ENCODE assay signal across 2 cellular contexts in the genomic region with DNA sequence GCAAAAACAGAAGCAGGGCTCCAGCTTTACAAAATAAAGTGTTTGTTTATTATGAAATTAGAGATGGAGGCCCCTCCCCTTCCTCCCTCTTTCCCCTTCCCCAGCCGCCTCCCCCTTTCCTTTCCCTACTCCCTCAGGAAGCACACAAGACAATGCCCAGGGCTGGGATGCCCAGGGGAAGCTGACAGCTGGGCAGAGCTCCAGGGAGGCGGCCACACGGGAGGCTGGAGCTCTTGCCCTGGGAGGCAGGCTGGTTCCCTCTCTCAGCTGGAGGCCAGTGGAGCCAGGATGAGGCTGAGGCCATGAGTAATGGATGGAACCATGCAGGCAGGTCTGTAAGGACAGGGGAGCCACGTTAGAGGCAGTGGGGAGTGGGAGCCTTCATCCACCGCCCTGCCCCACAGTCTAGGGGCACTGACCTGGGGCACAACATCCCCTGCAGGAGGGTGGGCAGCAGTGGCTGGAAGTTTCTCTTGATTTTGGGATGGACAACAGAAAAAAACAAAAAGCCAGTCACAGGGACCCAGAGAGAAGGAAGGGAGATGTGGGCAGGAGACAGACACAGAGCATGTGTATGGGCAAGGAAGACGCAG.
TF ChIP-seq lines count a peak whose summit lies in the region.

No MANE protein-coding gene starts in this region.

TF ChIP-seq in GM23338, 12 proteins besides CTCF, POLR2A, EP300 and RAD21:
- TF ChIP-seq CREB1 (CRISPR knock-in tag; IDR thresholded peaks at IDR 0.05; ENCODE audit: low read depth) (no peak), POLR2AphosphoS5 (IDR thresholded peaks at IDR 0.05; ENCODE audit: low read depth) (no peak), JUNB (IDR thresholded peaks at IDR 0.05; ENCODE audit: unreplicated experiment) (no peak), ZNF114 (CRISPR knock-in tag; IDR thresholded peaks at IDR 0.05) (no peak), STAT1 (IDR thresholded peaks at IDR 0.05; ENCODE audit: unreplicated experiment) (no peak), NANOG (IDR thresholded peaks at IDR 0.05; ENCODE audit: borderline replicate concordance) (no peak)
- TF ChIP-seq, protein P1, sequence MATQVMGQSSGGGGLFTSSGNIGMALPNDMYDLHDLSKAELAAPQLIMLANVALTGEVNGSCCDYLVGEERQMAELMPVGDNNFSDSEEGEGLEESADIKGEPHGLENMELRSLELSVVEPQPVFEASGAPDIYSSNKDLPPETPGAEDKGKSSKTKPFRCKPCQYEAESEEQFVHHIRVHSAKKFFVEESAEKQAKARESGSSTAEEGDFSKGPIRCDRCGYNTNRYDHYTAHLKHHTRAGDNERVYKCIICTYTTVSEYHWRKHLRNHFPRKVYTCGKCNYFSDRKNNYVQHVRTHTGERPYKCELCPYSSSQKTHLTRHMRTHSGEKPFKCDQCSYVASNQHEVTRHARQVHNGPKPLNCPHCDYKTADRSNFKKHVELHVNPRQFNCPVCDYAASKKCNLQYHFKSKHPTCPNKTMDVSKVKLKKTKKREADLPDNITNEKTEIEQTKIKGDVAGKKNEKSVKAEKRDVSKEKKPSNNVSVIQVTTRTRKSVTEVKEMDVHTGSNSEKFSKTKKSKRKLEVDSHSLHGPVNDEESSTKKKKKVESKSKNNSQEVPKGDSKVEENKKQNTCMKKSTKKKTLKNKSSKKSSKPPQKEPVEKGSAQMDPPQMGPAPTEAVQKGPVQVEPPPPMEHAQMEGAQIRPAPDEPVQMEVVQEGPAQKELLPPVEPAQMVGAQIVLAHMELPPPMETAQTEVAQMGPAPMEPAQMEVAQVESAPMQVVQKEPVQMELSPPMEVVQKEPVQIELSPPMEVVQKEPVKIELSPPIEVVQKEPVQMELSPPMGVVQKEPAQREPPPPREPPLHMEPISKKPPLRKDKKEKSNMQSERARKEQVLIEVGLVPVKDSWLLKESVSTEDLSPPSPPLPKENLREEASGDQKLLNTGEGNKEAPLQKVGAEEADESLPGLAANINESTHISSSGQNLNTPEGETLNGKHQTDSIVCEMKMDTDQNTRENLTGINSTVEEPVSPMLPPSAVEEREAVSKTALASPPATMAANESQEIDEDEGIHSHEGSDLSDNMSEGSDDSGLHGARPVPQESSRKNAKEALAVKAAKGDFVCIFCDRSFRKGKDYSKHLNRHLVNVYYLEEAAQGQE (IDR thresholded peaks at IDR 0.05; ENCODE audit: unreplicated experiment): no peak
- TF ChIP-seq, protein P2, sequence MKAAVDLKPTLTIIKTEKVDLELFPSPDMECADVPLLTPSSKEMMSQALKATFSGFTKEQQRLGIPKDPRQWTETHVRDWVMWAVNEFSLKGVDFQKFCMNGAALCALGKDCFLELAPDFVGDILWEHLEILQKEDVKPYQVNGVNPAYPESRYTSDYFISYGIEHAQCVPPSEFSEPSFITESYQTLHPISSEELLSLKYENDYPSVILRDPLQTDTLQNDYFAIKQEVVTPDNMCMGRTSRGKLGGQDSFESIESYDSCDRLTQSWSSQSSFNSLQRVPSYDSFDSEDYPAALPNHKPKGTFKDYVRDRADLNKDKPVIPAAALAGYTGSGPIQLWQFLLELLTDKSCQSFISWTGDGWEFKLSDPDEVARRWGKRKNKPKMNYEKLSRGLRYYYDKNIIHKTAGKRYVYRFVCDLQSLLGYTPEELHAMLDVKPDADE (IDR thresholded peaks at IDR 0.05): no peak

TF ChIP-seq in SK-N-SH, 30 proteins besides CTCF, POLR2A, EP300 and RAD21:
- TF ChIP-seq TCF12 (IDR thresholded peaks at IDR 0.05) (no peak), CHD2 (IDR thresholded peaks at IDR 0.05; ENCODE audit: low read length, partially characterized antibody) (no peak), TEAD4 (IDR thresholded peaks at IDR 0.05; ENCODE audit: borderline replicate concordance, insufficient read depth) (no peak), USF1 (IDR thresholded peaks at IDR 0.05; ENCODE audit: borderline replicate concordance, low read depth) (no peak), ELF1 (IDR thresholded peaks at IDR 0.05) (no peak), MXI1 (IDR thresholded peaks at IDR 0.05; ENCODE audit: low read depth, low read length) (no peak), GABPA (IDR thresholded peaks at IDR 0.05; ENCODE audit: low read depth) (no peak), ZBTB33 (IDR thresholded peaks at IDR 0.05; ENCODE audit: borderline replicate concordance, low read depth) (no peak), FOXM1 (IDR thresholded peaks at IDR 0.05; ENCODE audit: low read depth) (no peak), FOSL2 (IDR thresholded peaks at IDR 0.05; ENCODE audit: borderline replicate concordance, low read depth) (no peak), YY1 (IDR thresholded peaks at IDR 0.05; ENCODE audit: low read depth) (no peak), GATA2 (CRISPR knock-in tag; IDR thresholded peaks at IDR 0.05) (no peak), MEF2A (IDR thresholded peaks at IDR 0.05; ENCODE audit: borderline replicate concordance, low read depth) (no peak), PBX3 (IDR thresholded peaks at IDR 0.05) (no peak), RCOR1 (IDR thresholded peaks at IDR 0.05; ENCODE audit: low read length) (no peak), POLR2AphosphoS5 (IDR thresholded peaks at IDR 0.05; ENCODE audit: low read depth, low read length) (no peak)
TF ChIP-seq in SK-N-SH: peak in this region for 0.
